8 cellular contexts compared by ENCODE assay signal in genomic region chr12:121800694-121801600, GRCh38. TPM values are rescaled to one million over a fixed set of nuclear protein-coding genes. Genes with fewer than 3 reads are reported as not detected.
DNase-seq lines count a peak whose midpoint lies in the region; ATAC-seq and TF ChIP-seq lines count a peak whose summit lies in the region.

No MANE protein-coding gene starts in this region.

- peak overlapping the region; percentile 99 to 100 for H3K4ac ChIP-seq in mesenchymal stem cell (ENCODE audit: low read depth in 1 of 2, low read length in 2 of 2)

- peak overlapping the region; percentile 96 for H3K9ac ChIP-seq in endodermal cell (ENCODE audit: extremely low read depth, low read length, poor library complexity, severe bottlenecking)
- peak overlapping the region; percentile 99 for H3K9ac ChIP-seq in mesenchymal stem cell (ENCODE audit: low read length)

- peak overlapping the region; percentile 98 for H3K18ac ChIP-seq in mesenchymal stem cell (ENCODE audit: low read depth in 1 of 2, low read length in 2 of 2)

- peak overlapping the region; percentile 98 for H4K91ac ChIP-seq in mesenchymal stem cell (ENCODE audit: low read length)

- no peak for TF ChIP-seq CTCF in endodermal cell (conservative IDR thresholded peaks at IDR 0.05)

- peak overlapping the region; percentile 71 to 98 for H3K14ac ChIP-seq in mesenchymal stem cell (ENCODE audit: low read length in 2 of 2)

- in situ Hi-C loops in ACHN (cut with HindIII; ENCODE audit: low pct_ligation_motif_present, low pct_unique_long_range_greater_than_20kb, low sequenced_read_pairs), result no loop called here

- peak overlapping the region in 1 of 2 experiments; percentile 47 for H2BK12ac ChIP-seq in mesenchymal stem cell (ENCODE audit: low read length in 2 of 2)

- peak overlapping the region; percentile 79 to 90 for H3K23ac ChIP-seq in mesenchymal stem cell (ENCODE audit: low read length in 2 of 2)

- peak; percentile 8 for ATAC-seq in GM19035 (IDR thresholded peaks at IDR 0.05; ENCODE audit: unreplicated experiment)
- no peak for ATAC-seq in stimulated activated naive CD8-positive, alpha-beta T cell treated with anti-CD3 and anti-CD28 coated beads, Interleukin-15, amount 100 ng/mL, for 72 hours
- ATAC-seq in GM21576 (IDR thresholded peaks at IDR 0.05; ENCODE audit: unreplicated experiment), result no peak

- peaks cover 16% of the 10 kb centered on the region for H3K36me3 Mint-ChIP-seq in endodermal cell (ENCODE audit: low read depth)

- H3K4me2 ChIP-seq in mesenchymal stem cell (ENCODE audit: low read length, poor library complexity, severe bottlenecking), result peak overlapping the region; percentile 75

- H3K27me3 Mint-ChIP-seq in endodermal cell (ENCODE audit: insufficient read depth), result no peaks in the 10 kb centered on the region
- no peaks in the 10 kb centered on the region for H3K27me3 Mint-ChIP-seq in stimulated activated naive CD8-positive, alpha-beta T cell treated with anti-CD3 and anti-CD28 coated beads, Interleukin-15, amount 100 ng/mL, for 72 hours

- peaks cover 12% of the 10 kb centered on the region for H3K4me1 ChIP-seq in endodermal cell (ENCODE audit: control insufficient read depth, insufficient read depth, low read length)
- H3K4me1 ChIP-seq in mesenchymal stem cell (ENCODE audit: control insufficient read depth, insufficient read depth, low read depth, low read length), result peaks cover 33% of the 10 kb centered on the region

- H2AK5ac ChIP-seq in mesenchymal stem cell (ENCODE audit: low read length, severe bottlenecking), result peak overlapping the region; percentile 97

- H3K36me3 ChIP-seq in endodermal cell (ENCODE audit: control insufficient read depth, insufficient read depth, low read length) (peaks cover 14% of the 10 kb centered on the region), mesenchymal stem cell (ENCODE audit: control insufficient read depth in 1 of 2, insufficient read depth in 2 of 2, low read depth in 1 of 2, low read length in 2 of 2) (peaks cover 12 to 25% of the 10 kb centered on the region in 2 experiments)

- no peak overlapping the region for H2AFZ ChIP-seq in mesenchymal stem cell (ENCODE audit: low read depth, low read length)

- WGBS in endodermal cell (ENCODE audit: insufficient coverage in 1 of 2, insufficient read length in 1 of 2), 2 experiments, result 0 to 1% methylated on average over 44 to 86 of the region's 86 CpGs
- WGBS in mesenchymal stem cell, result under 1% methylated on average over 60 of the region's 86 CpGs

- H3K9me3 ChIP-seq in endodermal cell (ENCODE audit: control insufficient read depth, low read length) (no peaks in the 10 kb centered on the region), mesenchymal stem cell (ENCODE audit: control insufficient read depth, low read length) (no peaks in the 10 kb centered on the region)

- no peaks in the 10 kb centered on the region for H3K9me3 Mint-ChIP-seq in endodermal cell
- H3K9me3 Mint-ChIP-seq in stimulated activated naive CD8-positive, alpha-beta T cell treated with anti-CD3 and anti-CD28 coated beads, Interleukin-15, amount 100 ng/mL, for 72 hours, result no peaks in the 10 kb centered on the region

- H2BK15ac ChIP-seq in mesenchymal stem cell (ENCODE audit: low read depth, poor library complexity, severe bottlenecking), result peak overlapping the region; percentile 100

- H3K27ac ChIP-seq in endodermal cell (ENCODE audit: low read depth, low read length) (peak overlapping the region; percentile 99), mesenchymal stem cell (ENCODE audit: low read length, poor library complexity, severe bottlenecking) (peak overlapping the region; percentile 99)

- peaks cover 24% of the 10 kb centered on the region for H3K4me1 Mint-ChIP-seq in endodermal cell
- peaks cover 46% of the 10 kb centered on the region for H3K4me1 Mint-ChIP-seq in stimulated activated naive CD8-positive, alpha-beta T cell treated with anti-CD3 and anti-CD28 coated beads, Interleukin-15, amount 100 ng/mL, for 72 hours

- peak overlapping the region; percentile 100 for H2BK120ac ChIP-seq in mesenchymal stem cell (ENCODE audit: low read depth, low read length)

- H3K4me3 ChIP-seq in endodermal cell (ENCODE audit: low read length) (peak overlapping the region; percentile 84), mesenchymal stem cell (ENCODE audit: insufficient read depth in 1 of 2, low read depth in 1 of 2, low read length in 2 of 2) (peak overlapping the region; percentile 66 to 85)

- DNase-seq in ACHN, result peak; percentile 81
- peak; percentile 76 for DNase-seq in NCI-H510A treated with DMSO at 0.1 percent for 48 hours (lab: John Stamatoyannopoulos, UW)
- DNase-seq in activated CD8-positive, alpha-beta memory T cell treated with anti-CD3 and anti-CD28 coated beads, Interleukin-2, amount 50 U/mL, for 4 hours, result peak; percentile 73
- peak; percentile 89 for DNase-seq in endodermal cell
- DNase-seq in mesenchymal stem cell, result peak; percentile 86
- peak; percentile 66 to 77 for DNase-seq in stimulated activated naive CD8-positive, alpha-beta T cell treated with anti-CD3 and anti-CD28 coated beads, Interleukin-15, amount 100 ng/mL, for 72 hours

- H3K27me3 ChIP-seq in endodermal cell (ENCODE audit: control insufficient read depth, insufficient read depth, low read length, poor library complexity, severe bottlenecking) (no peaks in the 10 kb centered on the region), mesenchymal stem cell (ENCODE audit: control insufficient read depth in 1 of 2, insufficient read depth in 1 of 2, low read length in 2 of 2) (no peaks in the 10 kb centered on the region)

- peaks cover 5% of the 10 kb centered on the region for H3K79me1 ChIP-seq in mesenchymal stem cell (replicated peaks; ENCODE audit: low read length, poor library complexity, severe bottlenecking)

- H3K27ac Mint-ChIP-seq in endodermal cell, result peak overlapping the region; percentile 99
- peak overlapping the region; percentile 99 to 100 for H3K27ac Mint-ChIP-seq in stimulated activated naive CD8-positive, alpha-beta T cell treated with anti-CD3 and anti-CD28 coated beads, Interleukin-15, amount 100 ng/mL, for 72 hours

- H4K8ac ChIP-seq in mesenchymal stem cell (ENCODE audit: low read length), result peak overlapping the region; percentile 85

- peak overlapping the region; percentile 93 for H2BK5ac ChIP-seq in mesenchymal stem cell (ENCODE audit: low read depth, low read length, poor library complexity, severe bottlenecking)

- H3K4me3 Mint-ChIP-seq in endodermal cell, result peak overlapping the region; percentile 91
- peak overlapping the region; percentile 98 to 99 for H3K4me3 Mint-ChIP-seq in stimulated activated naive CD8-positive, alpha-beta T cell treated with anti-CD3 and anti-CD28 coated beads, Interleukin-15, amount 100 ng/mL, for 72 hours

RNA-seq across cellular contexts. Expression of gene SETD1B, which starts 2.9 kb away (rescaled TPM):
- 10 to 100 TPM; 30.7 to 32.6 TPM for total RNA-seq in endodermal cell
- 10.6 TPM for polyA plus RNA-seq in endodermal cell (2013, experiment 1 of 2)
- 10.3 TPM for polyA plus RNA-seq in endodermal cell (2013, experiment 2 of 2)
- 10.4 TPM for polyA plus RNA-seq in mesenchymal stem cell (2013, experiment 1 of 2)
- 9.3 TPM for polyA plus RNA-seq in mesenchymal stem cell (2013, experiment 2 of 2)

RNA-seq across cellular contexts. Expression of gene RHOF, which starts 7.5 kb away (rescaled TPM):
- 10 to 100 TPM; 31.0 to 35.6 TPM for total RNA-seq in endodermal cell
- 24.1 TPM for polyA plus RNA-seq in endodermal cell (2013, experiment 1 of 2)
- 19.1 TPM for polyA plus RNA-seq in endodermal cell (2013, experiment 2 of 2)
- 15.0 TPM for polyA plus RNA-seq in mesenchymal stem cell (2013, experiment 1 of 2)
- 14.2 TPM for polyA plus RNA-seq in mesenchymal stem cell (2013, experiment 2 of 2)

RNA-seq across cellular contexts. Expression of gene HPD, which starts 57.7 kb away (rescaled TPM):
- under 1 TPM; 0.55 to 0.71 TPM for total RNA-seq in endodermal cell
- polyA plus RNA-seq in endodermal cell (2013, experiment 1 of 2), result 0.32 TPM
- 0.21 TPM for polyA plus RNA-seq in endodermal cell (2013, experiment 2 of 2)
- 0.48 TPM for polyA plus RNA-seq in mesenchymal stem cell (2013, experiment 1 of 2)
- 0.47 TPM for polyA plus RNA-seq in mesenchymal stem cell (2013, experiment 2 of 2)
